8 cellular contexts compared by ENCODE assay signal in the genomic region with DNA sequence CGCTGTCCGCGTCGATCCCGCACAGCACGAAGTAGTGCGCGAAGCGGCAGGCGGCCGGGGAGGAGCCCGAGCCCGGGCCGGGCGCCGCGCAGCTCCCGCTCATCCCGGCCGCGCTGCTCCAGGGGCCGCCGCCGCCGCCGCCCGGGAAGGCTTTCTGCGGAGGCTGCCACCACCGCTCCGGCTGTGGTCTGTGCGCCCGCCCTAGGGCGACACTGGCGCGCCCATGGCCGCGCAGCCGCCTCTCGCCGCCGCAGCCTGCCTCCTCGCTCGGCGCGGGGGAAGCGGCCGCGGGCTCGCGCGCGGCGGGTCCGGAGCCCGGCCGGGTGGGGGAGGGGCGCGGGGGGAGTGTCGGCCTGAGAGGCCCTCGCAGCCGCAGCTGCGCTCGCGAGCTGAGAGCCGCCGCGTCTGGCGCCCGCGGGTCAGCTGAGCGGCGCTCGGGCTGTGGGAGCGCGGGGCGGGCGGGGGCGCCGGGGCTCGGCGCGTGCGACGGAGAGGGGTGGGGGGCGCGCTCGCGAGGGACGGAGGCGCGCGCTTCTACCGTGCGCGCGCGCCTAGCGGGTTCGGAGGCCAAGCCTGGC. TPM values are rescaled to one million over a fixed set of nuclear protein-coding genes. Genes with fewer than 3 reads are reported as not detected.
DNase-seq lines count a peak whose midpoint lies in the region; ATAC-seq and TF ChIP-seq lines count a peak whose summit lies in the region.

A gene (minus strand): TSS at position 407 of the 578 bp plus-strand sequence. CDS start 304 bp downstream, at position 103.

- 0 to 1% (median 0%) methylated on average over 4 to 98 of the region's 99 CpGs; no CpG with 5 or more reads in 1 of the 4 donors for WGBS in adrenal gland, 4 donors

- peak; percentile 71 to 74 for TF ChIP-seq POLR2A in adrenal gland (IDR thresholded peaks at IDR 0.05)

- peak; percentile 67 for ATAC-seq in GM19324 (IDR thresholded peaks at IDR 0.05; ENCODE audit: low FRiP score, unreplicated experiment)
- peak; percentile 67 for ATAC-seq in HG03280 (IDR thresholded peaks at IDR 0.05; ENCODE audit: unreplicated experiment)
- peak; percentile 83 for ATAC-seq in omental fat pad (ENCODE audit: low FRiP score)

- H3K27me3 ChIP-seq in adrenal gland: no peaks in the 10 kb centered on the region
- H3K27me3 ChIP-seq in cardiac muscle cell: no peaks in the 10 kb centered on the region

- intact Hi-C loops in adrenal gland (cut with DNase I): no loop called here

- H3K36me3 ChIP-seq in adrenal gland (replicated peaks in 1 of 2) (no peaks in the 10 kb centered on the region), cardiac muscle cell (no peaks in the 10 kb centered on the region)

- TF ChIP-seq CTCF in adrenal gland (IDR thresholded peaks at IDR 0.05) (no peak), cardiac muscle cell (IDR thresholded peaks at IDR 0.05; ENCODE audit: low read depth, low read length) (no peak), omental fat pad (IDR thresholded peaks at IDR 0.05) (no peak)

- H3K9me3 ChIP-seq in adrenal gland (replicated peaks in 1 of 3) (no peaks in the 10 kb centered on the region), cardiac muscle cell (ENCODE audit: low read depth) (no peaks in the 10 kb centered on the region)

- DNase-seq in COLO668 (lab: John Stamatoyannopoulos, UW; ENCODE audit: unreplicated experiment): peak; percentile 70
- DNase-seq in NCI-H82 (lab: John Stamatoyannopoulos, UW): peak; percentile 91
- peak; percentile 77 to 88 (median 84) for DNase-seq in adrenal gland
- DNase-seq in cardiac muscle cell (ENCODE audit: low read depth in 1 of 2, low spot score in 1 of 2): peak; percentile 88 to 94
- DNase-seq in omental fat pad (ENCODE audit: low spot score): peak; percentile 40
- no peak for DNase-seq in OCI-M2 (lab: John Stamatoyannopoulos, UW; ENCODE audit: unreplicated experiment)

- H3K4me1 ChIP-seq in adrenal gland (replicated peaks in 1 of 2) (peaks cover 0 to 14% of the 10 kb centered on the region in 2 donors), cardiac muscle cell (ENCODE audit: low read depth) (peaks cover 27% of the 10 kb centered on the region)

- H3K4me3 ChIP-seq in adrenal gland (peak within 1 kb of the TSS; percentile 65 to 97 (median 82)), cardiac muscle cell (peak within 1 kb of the TSS; percentile 99)

- peak within 1 kb of the TSS; percentile 87 to 99 (median 98) for H3K27ac ChIP-seq in adrenal gland
- peak within 1 kb of the TSS; percentile 100 for H3K27ac ChIP-seq in cardiac muscle cell

RNA-seq across cellular contexts. Expression of the gene that starts here (rescaled TPM):
- total RNA-seq in adrenal gland: 10 to 100 TPM; 19.4 to 31.6 (median 25.6) TPM
- polyA plus RNA-seq in adrenal gland: 10 to 100 TPM in 1 of 3 donors, 1 to 10 TPM in 2; 4.2 to 14.4 (median 6.3) TPM
- total RNA-seq in cardiac muscle cell: 85.4 and 121 TPM in 2 replicates
- polyA plus RNA-seq in cardiac muscle cell: 40.4 and 71.6 TPM in 2 replicates
- total RNA-seq in omental fat pad: 10 to 100 TPM in 3 of 4 donors, 1 to 10 TPM in 1; 9.1 to 17.1 (median 15.8) TPM
